Comparison of ENCODE assay signal across 8 cellular contexts in genomic region chr16:3058173-3059030, GRCh38. TPM values are rescaled to one million over a fixed set of nuclear protein-coding genes. Genes with fewer than 3 reads are reported as not detected.
A peak's percentile ranks its signal among the peaks of the same experiment; 100 is the strongest.
DNase-seq lines count a peak whose midpoint lies in the region; ATAC-seq and TF ChIP-seq lines count a peak whose summit lies in the region.

No MANE protein-coding gene starts in this region.

- peak overlapping the region; percentile 26 to 54 for H3K27ac ChIP-seq in testis

- H3K9me3 ChIP-seq in testis = no peaks in the 10 kb centered on the region

- ATAC-seq in HG03521 (IDR thresholded peaks at IDR 0.05; ENCODE audit: unreplicated experiment) (peak; percentile 17), HG03025 (IDR thresholded peaks at IDR 0.05; ENCODE audit: low FRiP score, unreplicated experiment) (no peak)
- peak; percentile 50 to 51 for ATAC-seq in activated CD4-positive, CD25-positive, alpha-beta regulatory T cell treated with anti-CD3 and anti-CD28 coated beads, Interleukin-2, amount 50 U/mL, for 24 hours

- TF ChIP-seq POLR2A in testis (IDR thresholded peaks at IDR 0.05) = no peak

- H3K36me3 Mint-ChIP-seq in endothelial cell (ENCODE audit: low read depth, unreplicated experiment) = peaks cover 20% of the 10 kb centered on the region

- H3K27me3 Mint-ChIP-seq in endothelial cell (ENCODE audit: unreplicated experiment) = peaks cover 15% of the 10 kb centered on the region

- peak overlapping the region; percentile 90 for H3K4me3 Mint-ChIP-seq in endothelial cell (ENCODE audit: unreplicated experiment)

- H3K27me3 ChIP-seq in testis = no peaks in the 10 kb centered on the region

- intact Hi-C loops in testis (cut with DNase I; ENCODE audit: low total_unique reads) = loop anchor here (5.0 kb wide), 1 partner anchor 69 kb away; no protein-coding TSS in a partner anchor

- WGBS in testis, 2 donors = 7% methylated on average over 69 of the region's 76 CpGs; no CpG with 5 or more reads in 1 of the 2 donors

- peaks cover 20% of the 10 kb centered on the region for H3K4me1 Mint-ChIP-seq in endothelial cell (ENCODE audit: unreplicated experiment)

- peak overlapping the region; percentile 69 to 72 for H3K4me3 ChIP-seq in testis

- DNase-seq in SIG-M5 treated with dmso at 0.1 percent for 504 hours (lab: John Stamatoyannopoulos, UW; ENCODE audit: unreplicated experiment) = peak; percentile 26
- DNase-seq in SIG-M5 (lab: John Stamatoyannopoulos, UW) = no peak
- DNase-seq in endothelial cell (ENCODE audit: low spot score) = peak; percentile 45
- DNase-seq in midbrain (lab: John Stamatoyannopoulos, UW) = peak; percentile 31
- peak; percentile 67 for DNase-seq in testis

- H3K27ac Mint-ChIP-seq in endothelial cell (ENCODE audit: unreplicated experiment) = no peak overlapping the region

- no peaks in the 10 kb centered on the region for H3K36me3 ChIP-seq in testis (ENCODE audit: low read depth, missing control alignments)

- peaks cover 14% of the 10 kb centered on the region for H3K4me1 ChIP-seq in testis

- TF ChIP-seq CTCF in endothelial cell (IDR thresholded peaks at IDR 0.05; ENCODE audit: unreplicated experiment) = no peak
- no peak for TF ChIP-seq CTCF in testis (IDR thresholded peaks at IDR 0.05)

- no peaks in the 10 kb centered on the region for H3K9me3 Mint-ChIP-seq in endothelial cell (ENCODE audit: unreplicated experiment)

RNA-seq across cellular contexts. Expression of gene IL32, which starts 7.0 kb away (rescaled TPM):
- total RNA-seq in endothelial cell (ENCODE audit: unreplicated experiment) = 1.7 TPM
- total RNA-seq in testis = 10 to 100 TPM; 27.1 to 33.0 TPM
- polyA plus RNA-seq in testis (ENCODE audit: insufficient read depth, low read depth, low replicate concordance) = 62.2 TPM

RNA-seq across cellular contexts. Expression of gene MMP25, which starts 12.0 kb away (rescaled TPM):
- total RNA-seq in endothelial cell (ENCODE audit: unreplicated experiment) = 5.4 TPM
- total RNA-seq in testis = 1 to 10 TPM in 1 of 2 donors, under 1 TPM in 1; 0.62 to 1.5 TPM
- polyA plus RNA-seq in testis (ENCODE audit: insufficient read depth, low read depth, low replicate concordance) = 0.53 TPM

RNA-seq across cellular contexts. Expression of gene BICDL2, which starts 21.7 kb away (rescaled TPM):
- 0.13 TPM for total RNA-seq in endothelial cell (ENCODE audit: unreplicated experiment)
- 1 to 10 TPM in 1 of 2 donors, under 1 TPM in 1; 0.37 to 1.3 TPM for total RNA-seq in testis
- polyA plus RNA-seq in testis (ENCODE audit: insufficient read depth, low read depth, low replicate concordance) = 0.29 TPM

RNA-seq across cellular contexts. Expression of gene THOC6, which starts 34.6 kb away (rescaled TPM):
- total RNA-seq in endothelial cell (ENCODE audit: unreplicated experiment) = 22.9 TPM
- total RNA-seq in testis = 10 to 100 TPM; 17.3 to 27.3 TPM
- polyA plus RNA-seq in testis (ENCODE audit: insufficient read depth, low read depth, low replicate concordance) = 19.6 TPM

RNA-seq across cellular contexts. Expression of gene HCFC1R1, which starts 34.7 kb away (rescaled TPM):
- 28.7 TPM for total RNA-seq in endothelial cell (ENCODE audit: unreplicated experiment)
- total RNA-seq in testis = 10 to 100 TPM; 30.2 to 39.4 TPM
- polyA plus RNA-seq in testis (ENCODE audit: insufficient read depth, low read depth, low replicate concordance) = 94.5 TPM

Comparison
In these comparisons a context has a peak if more than half of its experiments do, and no peak if none do; other contexts are left out.
1. RNA of gene IL32, which starts 7.0 kb away (total RNA-seq): 27.1 to 33.0 TPM in testis; 1.7 TPM in endothelial cell (single experiment); every median in the first group is over 10 times any median in the second.